Comparison of ENCODE assay signal across 8 cellular contexts in genomic region chr21:33975548-33976081, GRCh38.
DNase-seq lines count a peak whose midpoint lies in the region; ATAC-seq and TF ChIP-seq lines count a peak whose summit lies in the region.

No MANE protein-coding gene starts in this region.

- H3K4me1 Mint-ChIP-seq in activated CD4-positive, alpha-beta T cell treated with anti-CD3 and anti-CD28 coated beads, Interleukin-2, amount 10 ng/mL, durations not matched to agents 24 days and 14 days, result peaks cover 66% of the 10 kb centered on the region

- peak overlapping the region; percentile 45 for H3K4me3 ChIP-seq in GM06990 (replicated peaks; ENCODE audit: low read depth, low read length)
- H3K4me3 ChIP-seq in esophagus muscularis mucosa, result no peak overlapping the region
- peak overlapping the region in 1 of 8 donors; percentile 31 for H3K4me3 ChIP-seq in spleen

- no peak for TF ChIP-seq CTCF in GM06990 (IDR thresholded peaks at IDR 0.05; ENCODE audit: insufficient read depth, low read length, poor library complexity, severe bottlenecking)
- TF ChIP-seq CTCF in esophagus muscularis mucosa (IDR thresholded peaks at IDR 0.05), result no peak
- TF ChIP-seq CTCF in spleen (IDR thresholded peaks at IDR 0.05 in 8 of 11, conservative IDR thresholded peaks at IDR 0.05 in 3 of 11), result peak in 3 of 11 experiments; percentile 14 to 43 (median 38)

- peaks cover 31% of the 10 kb centered on the region for H3K36me3 Mint-ChIP-seq in activated CD4-positive, alpha-beta T cell treated with anti-CD3 and anti-CD28 coated beads, Interleukin-2, amount 10 ng/mL, durations not matched to agents 24 days and 14 days (ENCODE audit: low read depth)

- H3K27me3 ChIP-seq in GM06990 (replicated peaks; ENCODE audit: control insufficient read depth, insufficient read depth, low read length) (no peaks in the 10 kb centered on the region), esophagus muscularis mucosa (no peaks in the 10 kb centered on the region), spleen (replicated peaks in 1 of 7) (no peaks in the 10 kb centered on the region)

- H3K9me3 ChIP-seq in esophagus muscularis mucosa (no peaks in the 10 kb centered on the region), spleen (no peaks in the 10 kb centered on the region)

- H3K27ac Mint-ChIP-seq in activated CD4-positive, alpha-beta T cell treated with anti-CD3 and anti-CD28 coated beads, Interleukin-2, amount 10 ng/mL, durations not matched to agents 24 days and 14 days, result peak overlapping the region; percentile 97

- H3K27me3 Mint-ChIP-seq in activated CD4-positive, alpha-beta T cell treated with anti-CD3 and anti-CD28 coated beads, Interleukin-2, amount 10 ng/mL, durations not matched to agents 24 days and 14 days, result no peaks in the 10 kb centered on the region

- H3K4me1 ChIP-seq in esophagus muscularis mucosa (peaks cover 16 to 20% (median 17%) of the 10 kb centered on the region in 4 donors), spleen (peaks cover 17 to 30% (median 26%) of the 10 kb centered on the region in 6 donors)

- DNase-seq in GM06990 (ENCODE audit: extremely low read depth, insufficient read length) (peak; percentile 83), KG1 (lab: John Stamatoyannopoulos, UW) (peak; percentile 53), esophagus muscularis mucosa (ENCODE audit: extremely low spot score) (no peak), spleen (no peak), NCI-H1048 (lab: John Stamatoyannopoulos, UW) (no peak), AG08396 (ENCODE audit: low spot score) (no peak)
- peak; percentile 90 for DNase-seq in activated CD4-positive, alpha-beta T cell treated with anti-CD3 and anti-CD28 coated beads, Interleukin-2, amount 10 ng/mL, durations not matched to agents 24 days and 14 days

- H3K4me3 Mint-ChIP-seq in activated CD4-positive, alpha-beta T cell treated with anti-CD3 and anti-CD28 coated beads, Interleukin-2, amount 10 ng/mL, durations not matched to agents 24 days and 14 days, result peak overlapping the region; percentile 71

- H3K9me3 Mint-ChIP-seq in activated CD4-positive, alpha-beta T cell treated with anti-CD3 and anti-CD28 coated beads, Interleukin-2, amount 10 ng/mL, durations not matched to agents 24 days and 14 days, result peaks cover 3% of the 10 kb centered on the region

- H3K36me3 ChIP-seq in GM06990 (ENCODE audit: control insufficient read depth, insufficient read depth, low read length) (no peaks in the 10 kb centered on the region), esophagus muscularis mucosa (no peaks in the 10 kb centered on the region), spleen (no peaks in the 10 kb centered on the region)

- TF ChIP-seq POLR2A in esophagus muscularis mucosa (IDR thresholded peaks at IDR 0.05; ENCODE audit: low read depth) (no peak), spleen (IDR thresholded peaks at IDR 0.05) (no peak)

- intact Hi-C loops in activated CD4-positive, alpha-beta T cell treated with anti-CD3 and anti-CD28 coated beads, Interleukin-2, amount 10 ng/mL, durations not matched to agents 24 days and 14 days (cut with micrococcal nuclease), result loop anchor here (1.0 to 2.0 kb wide), 8 partner anchors 27 to 215 kb away; no protein-coding TSS in a partner anchor
- intact Hi-C loops in esophagus muscularis mucosa (cut with DNase I), result no loop called here
- intact Hi-C loops in spleen (cut with DNase I; ENCODE audit: low total_unique reads), result no loop called here

- ATAC-seq in GM21576 (IDR thresholded peaks at IDR 0.05; ENCODE audit: unreplicated experiment), result peak; percentile 83

- WGBS in esophagus muscularis mucosa, result 89% methylated on average over 7 of the region's 7 CpGs
- WGBS in spleen, 5 donors, result 45 to 54% (median 48%) methylated on average over 7 of the region's 7 CpGs

- H3K27ac ChIP-seq in esophagus muscularis mucosa (replicated peaks in 1 of 4) (peak overlapping the region; percentile 39 to 70 (median 58)), spleen (peak overlapping the region; percentile 19 to 83 (median 70))

- no peak for TF ChIP-seq EP300 in esophagus muscularis mucosa (IDR thresholded peaks at IDR 0.05)

Comparison
In these comparisons a context has a peak if more than half of its experiments do, and no peak if none do; other contexts are left out.
1. DNase-seq: peak in GM06990 (single experiment), KG1 (single experiment) and activated CD4-positive, alpha-beta T cell treated with anti-CD3 and anti-CD28 coated beads, Interleukin-2, amount 10 ng/mL, durations not matched to agents 24 days and 14 days (single experiment); none in esophagus muscularis mucosa (single experiment), spleen (single experiment), NCI-H1048 (single experiment) and AG08396 (single experiment).